14 cellular contexts compared by ENCODE assay signal in the genomic region with DNA sequence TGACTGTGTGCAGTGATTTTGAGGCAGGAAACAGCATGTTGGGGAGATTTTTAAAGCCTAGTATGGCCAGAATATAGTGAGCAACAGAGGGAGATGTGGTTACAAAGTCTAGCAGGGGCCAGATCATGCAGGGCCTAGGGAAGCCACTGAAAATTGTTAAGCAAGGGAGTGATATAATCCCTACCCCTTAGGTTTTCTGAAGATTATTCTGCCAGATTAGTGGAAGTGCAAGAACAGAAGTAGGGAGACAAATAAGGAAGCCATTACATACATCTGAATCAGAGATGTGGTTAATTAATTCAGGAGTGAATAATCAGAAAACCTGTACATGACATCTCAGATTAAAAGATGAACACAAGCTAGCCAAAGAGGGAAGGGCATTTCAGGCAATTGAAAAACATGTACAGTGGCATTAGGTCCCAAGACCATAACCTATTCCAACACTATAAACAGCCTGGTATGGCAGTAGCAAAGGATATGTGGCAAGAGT. TPM values are rescaled to one million over a fixed set of nuclear protein-coding genes. Genes with fewer than 3 reads are reported as not detected.
DNase-seq lines count a peak whose midpoint lies in the region; ATAC-seq, FAIRE-seq and TF ChIP-seq lines count a peak whose summit lies in the region.
"Had no signal": no experiment of that assay in that cellular context is flagged by ENCODE, and none has a peak within 500 bp of the region (broad histone marks: within the 10 kb centered on the region; RNA-seq: fewer than 3 reads in every experiment).

No MANE protein-coding gene starts in this region.

- no peaks in the 10 kb centered on the region for H3K27me3 Mint-ChIP-seq in CD8-positive, alpha-beta T cell (ENCODE audit: low read depth)
- no peaks in the 10 kb centered on the region for H3K27me3 Mint-ChIP-seq in natural killer cell treated with Interleukin-12 subunit alpha and Interleukin-12 subunit beta and Interleukin-15 and Interleukin-18, amount 100 ng/mL, for 72 hours

- no peaks in the 10 kb centered on the region for H3K9me3 Mint-ChIP-seq in CD8-positive, alpha-beta T cell
- no peaks in the 10 kb centered on the region for H3K9me3 Mint-ChIP-seq in natural killer cell treated with Interleukin-12 subunit alpha and Interleukin-12 subunit beta and Interleukin-15 and Interleukin-18, amount 100 ng/mL, for 72 hours

- ATAC-seq in CD8-positive, alpha-beta T cell = no peak
- peak in 1 of 2 donors; percentile 31 for ATAC-seq in natural killer cell treated with Interleukin-12 subunit alpha and Interleukin-12 subunit beta and Interleukin-15 and Interleukin-18, amount 100 ng/mL, for 72 hours

- no peak for TF ChIP-seq CTCF in CD8-positive, alpha-beta T cell (IDR thresholded peaks at IDR 0.05)
- no peak for TF ChIP-seq CTCF in bronchial epithelial cell (IDR thresholded peaks at IDR 0.05; ENCODE audit: insufficient read depth, low read length, severe bottlenecking)
- no peak for TF ChIP-seq CTCF in testis (IDR thresholded peaks at IDR 0.05)

- TF ChIP-seq POLR2A in testis (IDR thresholded peaks at IDR 0.05) = no peak
- no peak for TF ChIP-seq POLR2A in GM12892 (IDR thresholded peaks at IDR 0.05; ENCODE audit: low read depth, low read length)

- no peak overlapping the region for H3K4me3 Mint-ChIP-seq in CD8-positive, alpha-beta T cell
- H3K4me3 Mint-ChIP-seq in natural killer cell treated with Interleukin-12 subunit alpha and Interleukin-12 subunit beta and Interleukin-15 and Interleukin-18, amount 100 ng/mL, for 72 hours = peak overlapping the region; percentile 14
- H3K4me3 Mint-ChIP-seq: CD14-positive monocyte had no signal

- no peaks in the 10 kb centered on the region for H3K36me3 ChIP-seq in CD8-positive, alpha-beta T cell (ENCODE audit: insufficient read depth, low read length)
- H3K36me3 ChIP-seq in bronchial epithelial cell (ENCODE audit: control insufficient read depth, insufficient read depth, low read length) (peaks cover 2% of the 10 kb centered on the region), testis (ENCODE audit: low read depth, missing control alignments) (no peaks in the 10 kb centered on the region)

- H3K4me1 ChIP-seq in CD8-positive, alpha-beta T cell (ENCODE audit: insufficient read depth, low read length) = no peaks in the 10 kb centered on the region
- no peaks in the 10 kb centered on the region for H3K4me1 ChIP-seq in testis
- H3K4me1 ChIP-seq: parathyroid adenoma had no signal

- no peak for DNase-seq in CD8-positive, alpha-beta T cell
- peak; percentile 53 for DNase-seq in M059J (ENCODE audit: low read depth)
- DNase-seq in bronchial epithelial cell (ENCODE audit: low read depth) = peak; percentile 71
- no peak for DNase-seq in natural killer cell treated with Interleukin-12 subunit alpha and Interleukin-12 subunit beta and Interleukin-15 and Interleukin-18, amount 100 ng/mL, for 72 hours (ENCODE audit: low spot score)
- no peak for DNase-seq in NCI-H1417 treated with DMSO at 0.1 percent for 48 hours (lab: John Stamatoyannopoulos, UW)
- no peak for DNase-seq in testis
- no peak for DNase-seq in OCI-M2 (lab: John Stamatoyannopoulos, UW; ENCODE audit: unreplicated experiment)
- no peak for DNase-seq in GM12892 (ENCODE audit: insufficient read length)
- DNase-seq: NCI-H1436; NCI-H524 treated with DMSO at 0.1 percent for 48 hours; SIG-M5; stimulated activated CD4-positive, alpha-beta T cell treated with anti-CD3 and anti-CD28 coated beads, Interleukin-1b, Interleukin-23, amount 100 ng/mL, for 48 hours had no signal

- intact Hi-C loops in CD8-positive, alpha-beta T cell (cut with DNase I, micrococcal nuclease) = loop anchor here in 1 of 2 experiments (5.0 kb wide), 1 partner anchor 106 kb away; no protein-coding TSS in a partner anchor
- intact Hi-C loops in testis (cut with DNase I; ENCODE audit: low total_unique reads) = no loop called here

- H3K4me1 Mint-ChIP-seq in CD8-positive, alpha-beta T cell (ENCODE audit: low read depth) = peaks cover 25% of the 10 kb centered on the region
- H3K4me1 Mint-ChIP-seq in natural killer cell treated with Interleukin-12 subunit alpha and Interleukin-12 subunit beta and Interleukin-15 and Interleukin-18, amount 100 ng/mL, for 72 hours (ENCODE audit: low read depth in 2 of 2) = peaks cover 27 to 28% of the 10 kb centered on the region in 2 donors

- H3K9me3 ChIP-seq in CD8-positive, alpha-beta T cell (ENCODE audit: low read length) = no peaks in the 10 kb centered on the region
- no peaks in the 10 kb centered on the region for H3K9me3 ChIP-seq in testis

- H3K4me3 ChIP-seq in CD8-positive, alpha-beta T cell (ENCODE audit: low read depth, low read length) = no peak overlapping the region
- no peak overlapping the region for H3K4me3 ChIP-seq in bronchial epithelial cell (ENCODE audit: low read depth, low read length)
- H3K4me3 ChIP-seq in testis = no peak overlapping the region

- H3K27ac ChIP-seq in CD8-positive, alpha-beta T cell (ENCODE audit: low read depth, low read length) = no peak overlapping the region
- H3K27ac ChIP-seq in testis = no peak overlapping the region
- H3K27ac ChIP-seq: parathyroid adenoma had no signal

- H3K36me3 Mint-ChIP-seq in CD8-positive, alpha-beta T cell = no peaks in the 10 kb centered on the region
- no peaks in the 10 kb centered on the region for H3K36me3 Mint-ChIP-seq in natural killer cell treated with Interleukin-12 subunit alpha and Interleukin-12 subunit beta and Interleukin-15 and Interleukin-18, amount 100 ng/mL, for 72 hours

- peak overlapping the region; percentile 55 for H3K27ac Mint-ChIP-seq in CD8-positive, alpha-beta T cell
- H3K27ac Mint-ChIP-seq in natural killer cell treated with Interleukin-12 subunit alpha and Interleukin-12 subunit beta and Interleukin-15 and Interleukin-18, amount 100 ng/mL, for 72 hours = peak overlapping the region; percentile 65 to 72

- CTCF ChIA-PET in CD8-positive, alpha-beta T cell (lab: Charles Lee) = no interaction called here

- POLR2A ChIA-PET in CD8-positive, alpha-beta T cell (lab: Charles Lee) = no interaction called here

- no peaks in the 10 kb centered on the region for H3K27me3 ChIP-seq in CD8-positive, alpha-beta T cell (ENCODE audit: insufficient read depth, low read length)
- H3K27me3 ChIP-seq in bronchial epithelial cell (ENCODE audit: control insufficient read depth, insufficient read depth, low read length) = no peaks in the 10 kb centered on the region
- H3K27me3 ChIP-seq in testis = no peaks in the 10 kb centered on the region

- FAIRE-seq in bronchial epithelial cell (lab: Jason Lieb, UNC) (no peak), GM12892 (lab: Jason Lieb, UNC) (no peak)

RNA-seq across cellular contexts. Expression of gene MSL2, which starts 54.8 kb away (rescaled TPM):
- total RNA-seq in CD8-positive, alpha-beta T cell = 100 to 1,000 TPM; 195 to 203 TPM
- 17.5 and 19.2 TPM in 2 replicates for total RNA-seq in M059J (2014; rRNA removed; shearing (Covaris generic))
- total RNA-seq in bronchial epithelial cell = 7.4 and 8.1 TPM in 2 replicates
- total RNA-seq in natural killer cell treated with Interleukin-12 subunit alpha and Interleukin-12 subunit beta and Interleukin-15 and Interleukin-18, amount 100 ng/mL, for 72 hours = 10 to 100 TPM; 48.7 to 57.6 TPM
- total RNA-seq in testis = 10 to 100 TPM; 48.7 to 56.9 TPM
- 33.9 TPM for polyA plus RNA-seq in testis (ENCODE audit: insufficient read depth, low read depth, low replicate concordance)
- 8.9 TPM for polyA plus RNA-seq in GM12892 (2012; ENCODE audit: missing spikeins)

Comparison
In these comparisons a context has a peak if more than half of its experiments do, and no peak if none do; other contexts are left out.
1. DNase-seq: peak in M059J (single experiment) and bronchial epithelial cell (single experiment); none in CD8-positive, alpha-beta T cell (0 of 7), natural killer cell treated with Interleukin-12 subunit alpha and Interleukin-12 subunit beta and Interleukin-15 and Interleukin-18, amount 100 ng/mL, for 72 hours (single experiment), NCI-H1417 treated with DMSO at 0.1 percent for 48 hours (single experiment), testis (single experiment), OCI-M2 (single experiment) and GM12892 (single experiment).